ENCODE assay signal across 17 cellular contexts in genomic region chr15:56653787-56654186, GRCh38.
"Had no signal": no experiment of that assay in that cellular context is flagged by ENCODE, and none has a peak within 500 bp of the region (broad histone marks: within the 10 kb centered on the region; RNA-seq: fewer than 3 reads in every experiment).

No MANE protein-coding gene starts in this region.

- H3K4me1 ChIP-seq: left ventricle myocardium inferior, prostate gland, thyroid gland had no signal

- H3K9me3 ChIP-seq: left ventricle myocardium inferior, mucosa of descending colon, prostate gland, thyroid gland had no signal

- H3K36me3 ChIP-seq: cardiac muscle cell, thyroid gland had no signal

- H3K4me3 ChIP-seq: cardiac muscle cell, left ventricle myocardium inferior, mucosa of descending colon, prostate gland, thyroid gland had no signal

- H3K27me3 ChIP-seq: cardiac muscle cell, thyroid gland had no signal

- ATAC-seq: activated T-helper 17 cell treated with anti-CD3 and anti-CD28 coated beads, Interleukin-2, amount 50 U/mL, for 72 hours; mucosa of descending colon; naive thymus-derived CD4-positive, alpha-beta T cell; right cardiac atrium; stimulated activated memory B cell treated with anti-CD40 and anti-IgM and Interleukin-4, amounts not matched to agents 10 μg/mL and 1 μg/mL and 100 μg/mL, for 72 hours had no signal

- H3K27ac ChIP-seq: cardiac muscle cell, left ventricle myocardium inferior, prostate gland, thyroid gland had no signal

- DNase-seq: activated CD4-positive, alpha-beta T cell treated with anti-CD3 and anti-CD28 coated beads, Interleukin-2, amount 50 U/mL, for 48 hours; activated naive CD4-positive, alpha-beta T cell; activated naive CD8-positive, alpha-beta T cell treated with anti-CD3 and anti-CD28 coated beads for 36 hours; amniotic stem cell; endodermal cell; erythroblast; islet precursor cell; left ventricle myocardium inferior; mucosa of descending colon; naive thymus-derived CD4-positive, alpha-beta T cell; right cardiac atrium; stimulated activated CD4-positive, alpha-beta T cell treated with anti-CD3 and anti-CD28 coated beads, Interleukin-4, amount 100 ng/mL, for 4 hours; thyroid gland had no signal
